33 cellular contexts compared by ENCODE assay signal in genomic region chr3:178772746-178773145, GRCh38.
"Had no signal": no experiment of that assay in that cellular context is flagged by ENCODE, and none has a peak within 500 bp of the region (broad histone marks: within the 10 kb centered on the region; RNA-seq: fewer than 3 reads in every experiment).

No MANE protein-coding gene starts in this region.

- DNase-seq: activated B cell treated with CpG ODN at 0.5 μM for 24 hours; activated CD4-positive, alpha-beta memory T cell treated with anti-CD3 and anti-CD28 coated beads for 36 hours; activated CD4-positive, alpha-beta T cell treated with anti-CD3 and anti-CD28 coated beads for 4 hours; activated CD4-positive, alpha-beta T cell treated with anti-CD3 and anti-CD28 coated beads, Interleukin-2, amount 10 ng/mL, durations not matched to agents 24 days and 14 days; activated CD4-positive, alpha-beta T cell treated with anti-CD3 and anti-CD28 coated beads, Interleukin-2, amount 50 U/mL, for 1 hour; activated CD4-positive, alpha-beta T cell treated with anti-CD3 and anti-CD28 coated beads, Interleukin-2, amount 50 U/mL, for 4 hours; activated CD4-positive, CD25-positive, alpha-beta regulatory T cell treated with anti-CD3 and anti-CD28 coated beads, Interleukin-2, amount 50 U/mL, for 72 hours; activated CD8-positive, alpha-beta memory T cell treated with anti-CD3 and anti-CD28 coated beads, Interleukin-2, amount 50 U/mL, for 4 hours; activated CD8-positive, alpha-beta T cell treated with anti-CD3 and anti-CD28 coated beads for 36 hours; activated effector memory CD4-positive, alpha-beta T cell treated with anti-CD3 and anti-CD28 coated beads, Interleukin-2, amount 50 U/mL, for 16 hours; activated gamma-delta T cell treated with Interleukin-2 at 50 U/mL for 16 hours; activated naive CD4-positive, alpha-beta T cell; activated naive CD4-positive, alpha-beta T cell treated with anti-CD3 and anti-CD28 coated beads for 36 hours; activated naive CD4-positive, alpha-beta T cell treated with anti-CD3 and anti-CD28 coated beads, Interleukin-2, amount 50 U/mL, for 16 hours; activated naive CD8-positive, alpha-beta T cell treated with anti-CD3 and anti-CD28 coated beads for 36 hours; activated T-cell treated with anti-CD3 and anti-CD28 coated beads for 4 hours; activated T-cell treated with anti-CD3 and anti-CD28 coated beads, Interleukin-2, amount 50 U/mL, for 1 hour; activated T-cell treated with anti-CD3 and anti-CD28 coated beads, Interleukin-2, amount 50 U/mL, for 4 hours; activated T-cell treated with anti-CD3 and anti-CD28 coated beads, Interleukin-2, amount 50 U/mL, for 72 hours; adrenal gland; amniotic stem cell; aorta; body of pancreas; brain microvascular endothelial cell; T-helper 2 cell; T-helper 9 cell had no signal

- H3K36me3 ChIP-seq: adrenal gland, brain microvascular endothelial cell, breast epithelium had no signal

- H3K4me3 ChIP-seq: adrenal gland, body of pancreas, breast epithelium had no signal

- H3K27ac ChIP-seq: adrenal gland, body of pancreas, brain microvascular endothelial cell, breast epithelium, VCaP had no signal

- FAIRE-seq: astrocyte, colon, TTC549 had no signal

- H3K9me3 ChIP-seq: adrenal gland, body of pancreas, breast epithelium had no signal

- H3K27me3 ChIP-seq: adrenal gland, body of pancreas, brain microvascular endothelial cell, breast epithelium had no signal

- H3K4me1 ChIP-seq: adrenal gland, body of pancreas, breast epithelium had no signal

- ATAC-seq: activated CD8-positive, alpha-beta T cell treated with anti-CD3 and anti-CD28 coated beads for 36 hours; activated naive CD4-positive, alpha-beta T cell treated with anti-CD3 and anti-CD28 coated beads, Interleukin-2, amount 50 U/mL, for 72 hours; activated T-cell treated with anti-CD3 and anti-CD28 coated beads, Interleukin-2, amount 50 U/mL, for 4 hours; activated T-cell treated with anti-CD3 and anti-CD28 coated beads, Interleukin-2, amount 50 U/mL, for 72 hours; activated T-helper 17 cell treated with anti-CD3 and anti-CD28 coated beads, Interleukin-2, amount 50 U/mL, for 72 hours; body of pancreas had no signal
